In genomic region chr7:32991975-32992700, GRCh38 we compare ENCODE assay signal across 8 cellular contexts. TPM values are rescaled to one million over a fixed set of nuclear protein-coding genes. Genes with fewer than 3 reads are reported as not detected.
DNase-seq lines count a peak whose midpoint lies in the region; TF ChIP-seq lines count a peak whose summit lies in the region.
"Not testable (repeated sequence)": the region's sequence is repeated elsewhere in the genome, so short reads cannot be mapped to it uniquely, and the experiment has no call there.

No MANE protein-coding gene starts in this region.

- H3K27me3 ChIP-seq in BLaER1 treated with 17β-estradiol and CSF1 and Interleukin-3, amounts not matched to agents 10 nM and 100 nM: peaks cover 0 to 58% (median 34%) of the 10 kb centered on the region in 11 experiments; a peak in 17 of 22 replicates
- H3K27me3 ChIP-seq in hepatocyte, transverse colon: not testable (repeated sequence)

- DNase-seq in Jurkat, Clone E6-1 (ENCODE audit: low read depth, low spot score): peak; percentile 46
- peak; percentile 56 for DNase-seq in UCSD-AML1 (lab: John Stamatoyannopoulos, UW; ENCODE audit: unreplicated experiment)
- DNase-seq in activated gamma-delta T cell treated with Interleukin-2 at 50 U/mL for 16 hours: peak; percentile 9
- peak; percentile 4 for DNase-seq in endothelial cell (ENCODE audit: low spot score)
- not testable (repeated sequence) for DNase-seq in hepatocyte (ENCODE audit: low spot score); nephron progenitor cell; transverse colon

- whole genome bisulfite sequencing in hepatocyte (ENCODE audit: low lambda C conversion rate, missing lambda C conversion rate): 89% methylated on average over 6 of the region's 9 CpGs
- 56% methylated on average over 7 of the region's 9 CpGs; no CpG with 5 or more reads in 1 of the 2 donors for WGBS in transverse colon (ENCODE audit: low coverage in 1 of 2), 2 donors

- H3K4me2 ChIP-seq in BLaER1 treated with 17β-estradiol and CSF1 and Interleukin-3, amounts not matched to agents 10 nM and 100 nM: peak overlapping the region in 10 of 11 experiments; percentile 35 to 72 (median 63); a peak in 17 of 22 replicates
- not testable (repeated sequence) for H3K4me2 ChIP-seq in hepatocyte

- H3K79me2 ChIP-seq in hepatocyte: not testable (repeated sequence)

- H3K4me1 ChIP-seq in BLaER1 treated with 17β-estradiol and CSF1 and Interleukin-3, amounts not matched to agents 10 nM and 100 nM: peaks cover 0 to 47% (median 29%) of the 10 kb centered on the region in 10 experiments; a peak in 17 of 20 replicates
- not testable (repeated sequence) for H3K4me1 ChIP-seq in hepatocyte (ENCODE audit: insufficient read depth); transverse colon

- not testable (repeated sequence) for H3K9me2 ChIP-seq in hepatocyte (replicated peaks; ENCODE audit: insufficient read depth)

- TF ChIP-seq POLR2A in transverse colon (IDR thresholded peaks at IDR 0.05): not testable (repeated sequence)

- in situ Hi-C loops in transverse colon (cut with MboI; ENCODE audit: low pct_ligation_motif_present in 1 of 4, low pct_unique_long_range_greater_than_20kb in 1 of 4, low sequenced_read_pairs in 3 of 4): not testable (repeated sequence)

- H3K4me1 Mint-ChIP-seq in endothelial cell (ENCODE audit: unreplicated experiment) (peaks cover 16% of the 10 kb centered on the region), nephron progenitor cell (peaks cover 37% of the 10 kb centered on the region)

- not testable (repeated sequence) for H3K9ac ChIP-seq in BLaER1 treated with 17β-estradiol and CSF1 and Interleukin-3, amounts not matched to agents 10 nM and 100 nM

- not testable (repeated sequence) for H4K20me1 ChIP-seq in BLaER1 treated with 17β-estradiol and CSF1 and Interleukin-3, amounts not matched to agents 10 nM and 100 nM; hepatocyte (ENCODE audit: insufficient read depth, poor library complexity, severe bottlenecking)

- not testable (repeated sequence) for H3K4me3 ChIP-seq in BLaER1 treated with 17β-estradiol and CSF1 and Interleukin-3, amounts not matched to agents 10 nM and 100 nM; Jurkat, Clone E6-1 (ENCODE audit: low read length); hepatocyte; transverse colon

- H3K36me3 Mint-ChIP-seq in endothelial cell (ENCODE audit: low read depth, unreplicated experiment): not testable (repeated sequence)
- peaks cover 18% of the 10 kb centered on the region for H3K36me3 Mint-ChIP-seq in nephron progenitor cell (ENCODE audit: low read depth)

- not testable (repeated sequence) for TF ChIP-seq CTCF in endothelial cell (IDR thresholded peaks at IDR 0.05; ENCODE audit: unreplicated experiment); hepatocyte (IDR thresholded peaks at IDR 0.05; ENCODE audit: poor library complexity); nephron progenitor cell (IDR thresholded peaks at IDR 0.05); transverse colon (IDR thresholded peaks at IDR 0.05)

- H3K9me3 Mint-ChIP-seq in endothelial cell (ENCODE audit: unreplicated experiment); nephron progenitor cell: not testable (repeated sequence)

- not testable (repeated sequence) for H3K4me3 Mint-ChIP-seq in endothelial cell (ENCODE audit: unreplicated experiment); nephron progenitor cell

- intact Hi-C loops in transverse colon (cut with DNase I; ENCODE audit: low total_unique reads): not testable (repeated sequence)

- H3K9me3 ChIP-seq in BLaER1 treated with 17β-estradiol and CSF1 and Interleukin-3, amounts not matched to agents 10 nM and 100 nM (replicated peaks in 1 of 11); hepatocyte (ENCODE audit: low read depth); transverse colon: not testable (repeated sequence)

- TF ChIP-seq EP300 in transverse colon (IDR thresholded peaks at IDR 0.05; ENCODE audit: low read depth): not testable (repeated sequence)

- not testable (repeated sequence) for H2AFZ ChIP-seq in hepatocyte

- peak overlapping the region in 1 of 11 experiments; percentile 40; a peak in 1 of 22 replicates for H3K27ac ChIP-seq in BLaER1 treated with 17β-estradiol and CSF1 and Interleukin-3, amounts not matched to agents 10 nM and 100 nM
- H3K27ac ChIP-seq in hepatocyte: peak overlapping the region; percentile 86
- peak overlapping the region; percentile 62 to 73 (median 66) for H3K27ac ChIP-seq in transverse colon

- H3K36me3 ChIP-seq in BLaER1 treated with 17β-estradiol and CSF1 and Interleukin-3, amounts not matched to agents 10 nM and 100 nM; hepatocyte (replicated peaks; ENCODE audit: insufficient read depth, low read depth); transverse colon: not testable (repeated sequence)

- H3K27ac Mint-ChIP-seq in endothelial cell (ENCODE audit: unreplicated experiment): peak overlapping the region; percentile 39
- peak overlapping the region; percentile 78 for H3K27ac Mint-ChIP-seq in nephron progenitor cell

- not testable (repeated sequence) for H3K27me3 Mint-ChIP-seq in endothelial cell (ENCODE audit: unreplicated experiment); nephron progenitor cell (ENCODE audit: low read depth, poor library complexity)

RNA-seq across cellular contexts. Expression of gene FKBP9, which starts 34.9 kb away (rescaled TPM):
- polyA plus RNA-seq in Jurkat, Clone E6-1 (2012; ENCODE audit: insufficient read depth, insufficient read length): not detected
- 218 TPM for total RNA-seq in endothelial cell (ENCODE audit: unreplicated experiment)
- 91.2 and 109 TPM in 2 replicates for total RNA-seq in hepatocyte
- 81.5 and 88.8 TPM in 2 replicates for polyA plus RNA-seq in hepatocyte
- 100 to 1,000 TPM; 124 to 191 (median 180) TPM for total RNA-seq in transverse colon
